Comparison of ENCODE assay signal across 10 cellular contexts in genomic region chr13:20713014-20713376, GRCh38. TPM values are rescaled to one million over a fixed set of nuclear protein-coding genes. Genes with fewer than 3 reads are reported as not detected.
DNase-seq lines count a peak whose midpoint lies in the region; ATAC-seq and TF ChIP-seq lines count a peak whose summit lies in the region.
"Had no signal": no experiment of that assay in that cellular context is flagged by ENCODE, and none has a peak within 500 bp of the region (broad histone marks: within the 10 kb centered on the region; RNA-seq: fewer than 3 reads in every experiment).

No MANE protein-coding gene starts in this region.

- peaks cover 49% of the 10 kb centered on the region for H3K4me1 Mint-ChIP-seq in nephron

- TF ChIP-seq CTCF in AG09309 (IDR thresholded peaks at IDR 0.05; ENCODE audit: control insufficient read depth, insufficient read depth, low read depth, low read length, missing control alignments) (no peak), choroid plexus epithelial cell (conservative IDR thresholded peaks at IDR 0.05; ENCODE audit: low read depth, low read length) (no peak), nephron (IDR thresholded peaks at IDR 0.05; ENCODE audit: unreplicated experiment in 3 of 3) (no peak)

- H3K27ac Mint-ChIP-seq in nephron: peak overlapping the region in 2 of 3 experiments; percentile 2 to 82
- H3K27ac Mint-ChIP-seq: IgD-negative memory B cell had no signal

- ATAC-seq in HG02840 (IDR thresholded peaks at IDR 0.05; ENCODE audit: low FRiP score, unreplicated experiment): no peak

- no peaks in the 10 kb centered on the region for H3K36me3 Mint-ChIP-seq in nephron (ENCODE audit: low read depth)
- H3K36me3 Mint-ChIP-seq: IgD-negative memory B cell had no signal

- H3K9me3 Mint-ChIP-seq in nephron: no peaks in the 10 kb centered on the region
- H3K9me3 Mint-ChIP-seq: effector memory CD8-positive, alpha-beta T cell; IgD-negative memory B cell had no signal

- DNase-seq in AG09309 (ENCODE audit: low read depth) (no peak), LHCN-M2 (ENCODE audit: low read depth) (peak; percentile 22), choroid plexus epithelial cell (ENCODE audit: low read depth) (no peak), putamen (ENCODE audit: low spot score) (no peak), RKO (ENCODE audit: low spot score) (no peak), activated T-cell treated with anti-CD3 and anti-CD28 coated beads for 4 hours (no peak)

- H3K4me3 ChIP-seq in AG09309 (ENCODE audit: control insufficient read depth, low read depth, low read length) (peak overlapping the region; percentile 32), choroid plexus epithelial cell (ENCODE audit: low read depth, low read length) (peak overlapping the region; percentile 32)

- H3K27me3 Mint-ChIP-seq in nephron (ENCODE audit: low read depth): peaks cover 6% of the 10 kb centered on the region

- H3K4me3 Mint-ChIP-seq in nephron: peak overlapping the region; percentile 30 to 72 (median 37)

RNA-seq across cellular contexts. Expression of gene IL17D, which starts 9.5 kb away (rescaled TPM):
- 4.9 and 7.1 TPM in 2 replicates for total RNA-seq in LHCN-M2 (2014; rRNA removed)
- polyA plus RNA-seq in LHCN-M2 (2012): 9.2 TPM
